17 cellular contexts compared by ENCODE assay signal in the genomic region with DNA sequence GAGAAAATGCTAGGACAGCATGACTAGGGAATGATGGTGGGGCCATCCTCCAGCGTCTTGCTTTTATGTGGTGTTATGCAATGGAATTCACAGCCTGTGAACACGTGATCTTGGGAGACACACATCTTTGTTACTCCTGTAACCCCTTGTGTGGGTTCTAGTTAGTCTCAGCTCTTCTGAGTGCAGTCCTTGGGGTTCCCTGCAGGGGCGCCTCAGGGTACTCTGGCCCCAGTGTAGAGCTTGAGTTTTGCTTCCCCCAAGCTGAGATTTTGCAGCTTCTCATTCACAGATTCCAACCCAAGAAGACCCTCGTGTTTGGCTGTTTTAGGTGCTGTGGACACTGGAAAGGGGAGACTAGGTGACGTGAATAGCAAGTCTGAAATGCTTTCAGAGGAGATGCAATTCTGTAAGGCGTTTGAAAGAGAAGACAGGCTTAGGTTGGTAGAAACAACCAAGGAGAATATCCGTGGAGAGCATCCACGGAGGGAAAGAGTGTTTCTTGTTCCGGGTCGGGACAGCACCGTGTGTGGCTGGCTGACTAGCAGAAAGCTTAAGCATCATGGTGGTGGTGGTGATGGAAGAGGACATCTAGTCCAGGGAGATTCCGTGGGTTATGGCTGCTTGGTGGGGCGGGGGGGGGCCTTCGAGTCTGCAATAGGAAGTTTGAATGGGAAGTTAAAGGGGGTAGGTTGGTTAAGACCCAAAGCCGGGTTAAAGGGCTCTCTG. TPM values are rescaled to one million over a fixed set of nuclear protein-coding genes. Genes with fewer than 3 reads are reported as not detected.
A peak's percentile ranks its signal among the peaks of the same experiment; 100 is the strongest.
DNase-seq lines count a peak whose midpoint lies in the region; ATAC-seq, FAIRE-seq and TF ChIP-seq lines count a peak whose summit lies in the region.
"Had no signal": no experiment of that assay in that cellular context is flagged by ENCODE, and none has a peak within 500 bp of the region (broad histone marks: within the 10 kb centered on the region; RNA-seq: fewer than 3 reads in every experiment).

No MANE protein-coding gene starts in this region.

- peak overlapping the region; percentile 61 for H3K9ac ChIP-seq in MM.1S (ENCODE audit: low read length)
- H3K9ac ChIP-seq in GM12878 (ENCODE audit: control insufficient read depth, insufficient read depth, low read length): peak overlapping the region; percentile 45

- FAIRE-seq in GM12878 (lab: Jason Lieb, UNC): no peak

- POLR2A ChIA-PET in GM12878 (lab: Charles Lee): interaction anchor here (0.6 to 13.8 kb wide), 22 partner anchors 9 to 1558 kb away, joined by 3 to 227 read pairs (median 4); no protein-coding TSS in a partner anchor

- CTCF ChIA-PET in GM12878 (lab: Yijun Ruan, JAX): interaction anchor here (0.7 to 4.4 kb wide), 31 partner anchors 9 to 138 kb away, joined by 3 to 69 read pairs (median 5); a partner anchor contains a TSS

- no peak for TF ChIP-seq RAD21 in GM12878 (IDR thresholded peaks at IDR 0.05; ENCODE audit: insufficient read depth, low read depth, low read length)

- H3K9me2 ChIP-seq in MM.1S (replicated peaks; ENCODE audit: insufficient read depth, low read length): no peaks in the 10 kb centered on the region

- H3K27me3 ChIP-seq in BE2C: no peaks in the 10 kb centered on the region
- no peaks in the 10 kb centered on the region for H3K27me3 ChIP-seq in MM.1S (replicated peaks; ENCODE audit: insufficient read depth, low read length)
- H3K27me3 ChIP-seq in GM12878 (replicated peaks in 1 of 2; ENCODE audit: control insufficient read depth in 2 of 2, insufficient read depth in 2 of 2, low read length in 1 of 2): no peaks in the 10 kb centered on the region

- 48% methylated on average over 15 of the region's 15 CpGs for WGBS in GM12878 (ENCODE audit: insufficient coverage, insufficient replicate concordance, low lambda C conversion rate, missing lambda C conversion rate)

- H3K4me1 ChIP-seq in BE2C (no peaks in the 10 kb centered on the region), MM.1S (ENCODE audit: low read length) (peaks cover 90% of the 10 kb centered on the region), GM12878 (ENCODE audit: control insufficient read depth, insufficient read depth, low read length) (peaks cover 89% of the 10 kb centered on the region)

- TF ChIP-seq POLR2A in GM12878 (IDR thresholded peaks at IDR 0.05; ENCODE audit: low read depth, low read length): no peak

- BruUV-seq in GM12878 (replicated peaks; lab: Mats Ljungman, UMichigan): no TSS peak

- H3K4me2 ChIP-seq in MM.1S (ENCODE audit: low read depth, low read length): peak overlapping the region; percentile 86
- peak overlapping the region; percentile 84 for H3K4me2 ChIP-seq in GM12878 (ENCODE audit: control insufficient read depth, insufficient read depth)

- TF ChIP-seq CTCF in BE2C (IDR thresholded peaks at IDR 0.05; ENCODE audit: low read depth, low read length) (0 out of 2 replicates have a peak, but pooled peaks have one; percentile 10), GM12872 (IDR thresholded peaks at IDR 0.05; ENCODE audit: insufficient read depth, low read depth, low read length) (peak; percentile 65), MM.1S (IDR thresholded peaks at IDR 0.05; ENCODE audit: low read length) (peak; percentile 91), GM12878 (IDR thresholded peaks at IDR 0.05 in 2 of 3, conservative IDR thresholded peaks at IDR 0.05 in 1 of 3; ENCODE audit: control insufficient read depth in 2 of 3, extremely low read depth in 1 of 3, insufficient read depth in 1 of 3, low read depth in 3 of 3, low read length in 3 of 3) (peak in 2 of 3 experiments; percentile 81 to 86; a peak in 4 of 6 replicates)

- H2AFZ ChIP-seq in MM.1S (ENCODE audit: low read length) (no peak overlapping the region), GM12878 (ENCODE audit: control insufficient read depth, low read depth, low read length) (no peak overlapping the region)

- H3K4me3 ChIP-seq in BE2C (ENCODE audit: low read depth, low read length): no peak overlapping the region
- peak overlapping the region; percentile 23 for H3K4me3 ChIP-seq in MM.1S (ENCODE audit: low read length)
- peak overlapping the region; percentile 18; the same call in 1 of the 2 replicates for H3K4me3 ChIP-seq in GM12878
- H3K4me3 ChIP-seq: mucosa of descending colon had no signal

- H3K4me3 Mint-ChIP-seq in activated T-helper 17 cell treated with anti-CD3 and anti-CD28 coated beads, Interleukin-2, amount 50 U/mL, for 72 hours: no peak overlapping the region

- H3K36me3 Mint-ChIP-seq in activated T-helper 17 cell treated with anti-CD3 and anti-CD28 coated beads, Interleukin-2, amount 50 U/mL, for 72 hours (ENCODE audit: low read depth): peaks cover 14% of the 10 kb centered on the region

- H3K79me2 ChIP-seq in MM.1S (ENCODE audit: low read length) (peaks cover 86% of the 10 kb centered on the region), GM12878 (ENCODE audit: control insufficient read depth, insufficient read depth, low read length) (peaks cover 85% of the 10 kb centered on the region)

- TF ChIP-seq EP300 in GM12878 (IDR thresholded peaks at IDR 0.05; ENCODE audit: borderline replicate concordance in 1 of 2, control insufficient read depth in 1 of 2, low read depth in 2 of 2, low read length in 2 of 2): no peak

- H3K27ac ChIP-seq in MM.1S (ENCODE audit: low read length): peak overlapping the region; percentile 91
- peak overlapping the region; percentile 92 for H3K27ac ChIP-seq in GM12878 (ENCODE audit: control insufficient read depth, insufficient read depth)

- H3K36me3 ChIP-seq in BE2C: no peaks in the 10 kb centered on the region
- H3K36me3 ChIP-seq in MM.1S (replicated peaks; ENCODE audit: insufficient read depth, low read length): no peaks in the 10 kb centered on the region
- peaks cover 28% of the 10 kb centered on the region in 2 experiments for H3K36me3 ChIP-seq in GM12878 (ENCODE audit: control insufficient read depth in 2 of 2, insufficient read depth in 2 of 2, low read length in 1 of 2)

- intact Hi-C loops in GM12878 (cut with micrococcal nuclease; ENCODE audit: unreplicated experiment): loop anchor here (5.0 kb wide), 1 partner anchor 135 kb away; no protein-coding TSS in a partner anchor

- DNase-seq in BE2C (no peak), MM.1S (peak; percentile 86), GM12878 (ENCODE audit: low read depth, low spot score) (no peak), islet precursor cell (no peak), foreskin melanocyte (no peak)
- DNase-seq: Calu3; caudate nucleus; effector memory CD4-positive, alpha-beta T cell; GF-D8; mucosa of descending colon; NCI-H1436 treated with DMSO at 0.1 percent for 48 hours; NCI-H446; nucleus accumbens; stimulated activated CD4-positive, alpha-beta T cell treated with anti-CD3 and anti-CD28 coated beads, Interleukin-2, amount 100 ng/mL, for 24 hours had no signal

- ATAC-seq in GM12878: peak; percentile 38
- no peak for ATAC-seq in HG03520 (IDR thresholded peaks at IDR 0.05; ENCODE audit: unreplicated experiment)
- no peak for ATAC-seq in activated T-helper 17 cell treated with anti-CD3 and anti-CD28 coated beads, Interleukin-2, amount 50 U/mL, for 72 hours (replicated peaks)

- H3K4me1 Mint-ChIP-seq in activated T-helper 17 cell treated with anti-CD3 and anti-CD28 coated beads, Interleukin-2, amount 50 U/mL, for 72 hours: peaks cover 11% of the 10 kb centered on the region

- H3K27ac Mint-ChIP-seq in activated T-helper 17 cell treated with anti-CD3 and anti-CD28 coated beads, Interleukin-2, amount 50 U/mL, for 72 hours: no peak overlapping the region

- peaks cover 81% of the 10 kb centered on the region for H3F3A ChIP-seq in MM.1S (ENCODE audit: insufficient read depth, low read length)

- peaks cover 3% of the 10 kb centered on the region for H3K9me3 Mint-ChIP-seq in activated T-helper 17 cell treated with anti-CD3 and anti-CD28 coated beads, Interleukin-2, amount 50 U/mL, for 72 hours

- SMC1A ChIA-PET in GM12878 (lab: Charles Lee; ENCODE audit: uncharacterized antibody, unreplicated experiment): interaction anchor here (0.7 to 13.7 kb wide), 34 partner anchors 9 to 167 kb away, joined by 3 to 707 read pairs (median 5); a partner anchor contains a TSS

- H3K9me3 ChIP-seq in BE2C (peaks cover 9% of the 10 kb centered on the region), MM.1S (replicated peaks; ENCODE audit: insufficient read depth, low read length) (no peaks in the 10 kb centered on the region), GM12878 (replicated peaks; ENCODE audit: control insufficient read depth, insufficient read depth, low read length) (no peaks in the 10 kb centered on the region)

- in situ Hi-C loops in GM12878 (cut with MboI): no loop called here

- no peaks in the 10 kb centered on the region for H4K20me1 ChIP-seq in MM.1S (ENCODE audit: insufficient read depth, low read length)
- H4K20me1 ChIP-seq in GM12878 (ENCODE audit: control insufficient read depth, insufficient read depth): no peaks in the 10 kb centered on the region

- H3K27me3 Mint-ChIP-seq in activated T-helper 17 cell treated with anti-CD3 and anti-CD28 coated beads, Interleukin-2, amount 50 U/mL, for 72 hours: no peaks in the 10 kb centered on the region

- RAD21 ChIA-PET in GM12878 (lab: Charles Lee; ENCODE audit: unreplicated experiment): interaction anchor here (0.7 to 13.0 kb wide), 32 partner anchors 9 to 167 kb away, joined by 3 to 256 read pairs (median 6); a partner anchor contains a TSS

RNA-seq across cellular contexts. Expression of a gene that starts 30.1 kb away (rescaled TPM):
- polyA plus RNA-seq in BE2C (2012; ENCODE audit: insufficient read depth, insufficient read length, low read depth): 2.5 TPM
- 632 and 708 TPM in 2 replicates for total RNA-seq in GM12878 (2013; cell fraction: nucleolus; rRNA removed)
- total RNA-seq in GM12878 (2014; rRNA removed): 113 and 123 TPM in 2 replicates
- total RNA-seq in GM12878 (2014; rRNA removed; fragmentation: Illumina TruSeq; extraction: Trizol): 80.6 and 83.3 TPM in 2 replicates
- 125 and 130 TPM in 2 replicates for total RNA-seq in GM12878 (2021)
- polyA plus RNA-seq in GM12878 (2011; ENCODE audit: low read depth): 128 TPM
- polyA plus RNA-seq in GM12878 (2011; rRNA removed): 78.9 and 80.1 TPM in 2 replicates
- 109 and 115 TPM in 2 replicates for polyA plus RNA-seq in GM12878 (2011; cell fraction: cytosol; rRNA removed)
- polyA plus RNA-seq in GM12878 (2011; cell fraction: nucleus; rRNA removed): 359 and 389 TPM in 2 replicates
- 121 and 164 TPM in 2 replicates for polyA plus RNA-seq in GM12878 (2012)
- 87.9 and 101 TPM in 2 replicates for polyA plus RNA-seq in GM12878 (2014; fragmentation: Illumina TruSeq; extraction: Trizol)
- polyA plus RNA-seq in GM12878 (2014; fragmentation: Nextera tagmentation; extraction: Ambion mirVana): 10 to 100 TPM; 93.4 to 99.7 TPM
- polyA plus RNA-seq in GM12878 (2014; rRNA removed): 138 and 147 TPM in 2 replicates
- polyA plus RNA-seq in GM12878 (2016; fragmentation: Nextera tagmentation; extraction: Ambion mirVana): 100 to 1,000 TPM; 150 to 156 TPM
- 84.5 and 84.7 TPM in 2 replicates for polyA minus RNA-seq in GM12878 (2011; rRNA and poly(A)+ RNA removed)
- 15.5 and 16.8 TPM in 2 replicates for polyA minus RNA-seq in GM12878 (2011; cell fraction: cytosol; rRNA and poly(A)+ RNA removed)
- polyA minus RNA-seq in GM12878 (2011; cell fraction: nucleus; rRNA and poly(A)+ RNA removed): 118 and 156 TPM in 2 replicates
- 10 to 100 TPM; 23.3 to 27.4 TPM for total RNA-seq in activated T-helper 17 cell treated with anti-CD3 and anti-CD28 coated beads, Interleukin-2, amount 50 U/mL, for 72 hours

Comparison
In these comparisons a context has a peak if more than half of its experiments do, and no peak if none do; other contexts are left out.
1. CTCF ChIP-seq: peak in every context shown above with its lines; median percentile 91 in MM.1S; 84 in GM12878; 65 in GM12872; 10 in BE2C.